Comparison of ENCODE assay signal across 31 cellular contexts in genomic region chr3:39540162-39540921, GRCh38.
A peak's percentile ranks its signal among the peaks of the same experiment; 100 is the strongest.
DNase-seq lines count a peak whose midpoint lies in the region; ATAC-seq, FAIRE-seq and TF ChIP-seq lines count a peak whose summit lies in the region.
"Had no signal": no experiment of that assay in that cellular context is flagged by ENCODE, and none has a peak within 500 bp of the region (broad histone marks: within the 10 kb centered on the region; RNA-seq: fewer than 3 reads in every experiment).

No MANE protein-coding gene starts in this region.

- H3K9ac ChIP-seq in HepG2 (ENCODE audit: insufficient read depth, low read depth, low read length) (no peak overlapping the region), K562 (ENCODE audit: insufficient read depth in 1 of 2, low read depth in 2 of 2, low read length in 2 of 2) (no peak overlapping the region)
- H3K9ac ChIP-seq: BLaER1, parathyroid adenoma had no signal

- H3K27me3 ChIP-seq in HepG2 (ENCODE audit: control insufficient read depth in 1 of 2, insufficient read depth in 2 of 2, low read length in 2 of 2): no peaks in the 10 kb centered on the region; a peak in 1 of 5 replicates
- no peaks in the 10 kb centered on the region for H3K27me3 ChIP-seq in right lobe of liver
- H3K27me3 ChIP-seq in K562 (ENCODE audit: control insufficient read depth in 2 of 2, insufficient read depth in 2 of 2, low read length in 2 of 2): no peaks in the 10 kb centered on the region
- H3K27me3 ChIP-seq in GM23338 (ENCODE audit: insufficient read depth): no peaks in the 10 kb centered on the region
- H3K27me3 ChIP-seq: BLaER1, cardiac muscle cell, spleen, upper lobe of right lung had no signal

- H3K4me1 Mint-ChIP-seq in CD14-positive monocyte: no peaks in the 10 kb centered on the region
- peaks cover 21% of the 10 kb centered on the region for H3K4me1 Mint-ChIP-seq in GM23338

- BruUV-seq in HepG2 (replicated peaks; lab: Mats Ljungman, UMichigan) (no TSS peak), K562 (replicated peaks; lab: Mats Ljungman, UMichigan) (no TSS peak)

- TF ChIP-seq POLR2A in HepG2 (IDR thresholded peaks at IDR 0.05; ENCODE audit: insufficient read depth in 1 of 2, low read depth in 2 of 2, low read length in 2 of 2) (no peak), right lobe of liver (IDR thresholded peaks at IDR 0.05) (no peak), K562 (conservative IDR thresholded peaks at IDR 0.05) (no peak)

- POLR2A ChIA-PET in HepG2 (lab: Yijun Ruan, JAX) (no interaction called here), K562 (lab: Yijun Ruan, JAX) (interaction anchor here (1.3 to 2.7 kb wide), 3 partner anchors 12 to 645 kb away, joined by 3 to 11 read pairs (median 3); no protein-coding TSS in a partner anchor)

- peaks cover 1 to 6% (median 2%) of the 10 kb centered on the region in 3 donors for H3K27me3 Mint-ChIP-seq in CD14-positive monocyte (ENCODE audit: low read depth in 3 of 3)
- no peaks in the 10 kb centered on the region for H3K27me3 Mint-ChIP-seq in GM23338 (ENCODE audit: insufficient read depth, low read depth, poor library complexity)

- no peak for TF ChIP-seq CTCF in HepG2 (CRISPR knock-in tag; IDR thresholded peaks at IDR 0.05)
- TF ChIP-seq CTCF in right lobe of liver (IDR thresholded peaks at IDR 0.05): no peak
- TF ChIP-seq CTCF in K562 (IDR thresholded peaks at IDR 0.05 in 2 of 3, conservative IDR thresholded peaks at IDR 0.05 in 1 of 3; ENCODE audit: insufficient read depth in 2 of 3, low read depth in 1 of 3, low read length in 3 of 3): no peak
- TF ChIP-seq CTCF in CD14-positive monocyte (IDR thresholded peaks at IDR 0.05): no peak
- no peak for TF ChIP-seq CTCF in GM23338 (conservative IDR thresholded peaks at IDR 0.05; ENCODE audit: low read depth in 2 of 2)

- H3K4me2 ChIP-seq in HepG2 (ENCODE audit: low read depth, low read length) (no peak overlapping the region), K562 (ENCODE audit: insufficient read depth, low read length) (no peak overlapping the region), GM23338 (no peak overlapping the region)
- H3K4me2 ChIP-seq: BLaER1 had no signal

- H3K27ac Mint-ChIP-seq in CD14-positive monocyte (no peak overlapping the region), GM23338 (no peak overlapping the region)
- H3K27ac Mint-ChIP-seq: activated naive CD4-positive, alpha-beta T cell treated with anti-CD3 and anti-CD28 coated beads for 36 hours; nephron progenitor cell had no signal

- H3K36me3 ChIP-seq in HepG2 (replicated peaks in 1 of 2; ENCODE audit: control insufficient read depth in 1 of 2, insufficient read depth in 2 of 2, low read length in 2 of 2): no peaks in the 10 kb centered on the region
- H3K36me3 ChIP-seq in right lobe of liver: no peaks in the 10 kb centered on the region
- no peaks in the 10 kb centered on the region for H3K36me3 ChIP-seq in K562 (ENCODE audit: control insufficient read depth, insufficient read depth, low read length)
- H3K36me3 ChIP-seq in GM23338 (ENCODE audit: insufficient read depth): no peaks in the 10 kb centered on the region
- H3K36me3 ChIP-seq: BLaER1, cardiac muscle cell, spleen, upper lobe of right lung had no signal

- H2AFZ ChIP-seq in HepG2 (ENCODE audit: low read length) (no peak overlapping the region), K562 (ENCODE audit: low read depth, low read length) (no peak overlapping the region), GM23338 (no peak overlapping the region)
- H2AFZ ChIP-seq: parathyroid adenoma had no signal

- H3K27ac ChIP-seq in HepG2 (ENCODE audit: extremely low read length, insufficient read depth, low read length) (no peak overlapping the region), right lobe of liver (no peak overlapping the region), K562 (ENCODE audit: extremely low read depth, low read depth, low read length) (no peak overlapping the region), GM23338 (ENCODE audit: low read depth) (no peak overlapping the region)
- H3K27ac ChIP-seq: BLaER1, cardiac muscle cell, coronary artery, parathyroid adenoma, spleen, upper lobe of right lung had no signal

- no peak for TF ChIP-seq RAD21 in HepG2 (CRISPR knock-in tag; IDR thresholded peaks at IDR 0.05)
- no peak for TF ChIP-seq RAD21 in K562 (CRISPR knock-in tag; conservative IDR thresholded peaks at IDR 0.05 in 1 of 2, IDR thresholded peaks at IDR 0.05 in 1 of 2)

- H3K9me3 ChIP-seq in HepG2 (ENCODE audit: low read length): no peaks in the 10 kb centered on the region
- H3K9me3 ChIP-seq in right lobe of liver: no peaks in the 10 kb centered on the region
- no peaks in the 10 kb centered on the region for H3K9me3 ChIP-seq in K562 (replicated peaks; ENCODE audit: control insufficient read depth, insufficient read depth, low read depth, low read length)
- H3K9me3 ChIP-seq: BLaER1, spleen, upper lobe of right lung had no signal

- H3K36me3 Mint-ChIP-seq in CD14-positive monocyte (no peaks in the 10 kb centered on the region), GM23338 (ENCODE audit: low read depth) (no peaks in the 10 kb centered on the region)

- intact Hi-C loops in HepG2 (cut with micrococcal nuclease; ENCODE audit: unreplicated experiment): loop anchor here (5.0 kb wide), 1 partner anchor 637 kb away; no protein-coding TSS in a partner anchor
- intact Hi-C loops in right lobe of liver (cut with DNase I): no loop called here
- intact Hi-C loops in K562 (cut with micrococcal nuclease): loop anchor here (5.0 to 10.0 kb wide), 3 partner anchors 187 to 774 kb away; no protein-coding TSS in a partner anchor
- intact Hi-C loops in CD14-positive monocyte (cut with micrococcal nuclease): no loop called here

- H3K4me3 Mint-ChIP-seq in CD14-positive monocyte (no peak overlapping the region), GM23338 (no peak overlapping the region)
- H3K4me3 Mint-ChIP-seq: activated naive CD4-positive, alpha-beta T cell treated with anti-CD3 and anti-CD28 coated beads for 36 hours; nephron progenitor cell had no signal

- ATAC-seq in HepG2 (no peak), right lobe of liver (no peak), HG03175 (IDR thresholded peaks at IDR 0.05; ENCODE audit: unreplicated experiment) (peak; percentile 67), K562 (no peak), GM23338 (no peak)
- ATAC-seq: Panc1, upper lobe of right lung had no signal

- in situ Hi-C loops in HepG2 (cut with HindIII; ENCODE audit: extremely low pct_ligation_motif_present, low pct_unique_long_range_greater_than_20kb): no loop called here
- in situ Hi-C loops in K562 (cut with MboI): loop anchor here (10.0 kb wide), 1 partner anchor 634 kb away; no protein-coding TSS in a partner anchor

- FAIRE-seq in HepG2 (lab: Jason Lieb, UNC) (no peak), K562 (lab: Jason Lieb, UNC) (no peak)
- FAIRE-seq: frontal cortex had no signal

- H3F3A ChIP-seq in GM23338 (replicated peaks; ENCODE audit: low read depth): no peaks in the 10 kb centered on the region

- 0% methylated on average over 1 of the region's 1 CpG for WGBS in HepG2 (ENCODE audit: low lambda C conversion rate)
- 45% methylated on average over 1 of the region's 1 CpG for WGBS in right lobe of liver (ENCODE audit: insufficient coverage, low coverage, low lambda C conversion rate, missing lambda C conversion rate)
- 0% methylated on average over 1 of the region's 1 CpG for WGBS in K562 (ENCODE audit: insufficient coverage, low coverage, missing lambda C conversion rate)

- H3K9me3 Mint-ChIP-seq in CD14-positive monocyte (no peaks in the 10 kb centered on the region), GM23338 (no peaks in the 10 kb centered on the region; the same call in 2 of the 3 replicates)
- H3K9me3 Mint-ChIP-seq: activated naive CD4-positive, alpha-beta T cell treated with anti-CD3 and anti-CD28 coated beads for 36 hours; nephron progenitor cell had no signal

- no peak for DNase-seq in HepG2 (ENCODE audit: low spot score)
- DNase-seq in right lobe of liver: no peak
- no peak for DNase-seq in K562 (ENCODE audit: extremely low read depth in 1 of 4, low spot score in 3 of 4)
- no peak for DNase-seq in CD14-positive monocyte (ENCODE audit: low spot score)
- no peak for DNase-seq in GM23338 (ENCODE audit: low spot score)
- no peak for DNase-seq in NOMO-1 (lab: John Stamatoyannopoulos, UW; ENCODE audit: unreplicated experiment in 2 of 2)
- DNase-seq in SIG-M5 treated with dmso at 0.1 percent for 504 hours (lab: John Stamatoyannopoulos, UW; ENCODE audit: unreplicated experiment): no peak
- DNase-seq: activated CD4-positive, alpha-beta T cell treated with anti-CD3 and anti-CD28 coated beads for 4 hours; activated naive CD4-positive, alpha-beta T cell treated with anti-CD3 and anti-CD28 coated beads for 36 hours; COR-L47; DMS79; effector memory CD4-positive, alpha-beta T cell; erythroblast; GDM1; NCI-H1048; NCI-H187; NCI-H2171 treated with DMSO at 0.1 percent for 48 hours; NCI-H524 treated with DMSO at 0.1 percent for 48 hours; nephron progenitor cell; NK-92 treated with Interleukin-12 subunit alpha and Interleukin-12 subunit beta, amount 100 ng/mL, for 24 hours; SHP77; spleen; substantia nigra; upper lobe of right lung had no signal

- TF ChIP-seq EP300 in HepG2 (IDR thresholded peaks at IDR 0.05; ENCODE audit: low read depth in 2 of 2, low read length in 2 of 2): no peak
- no peak for TF ChIP-seq EP300 in HepG2 (CRISPR knock-in tag; IDR thresholded peaks at IDR 0.05; ENCODE audit: borderline replicate concordance)
- no peak for TF ChIP-seq EP300 in K562 (IDR thresholded peaks at IDR 0.05; ENCODE audit: low read length)

- H3K4me1 ChIP-seq in HepG2 (ENCODE audit: insufficient read depth, low read length): no peaks in the 10 kb centered on the region
- no peaks in the 10 kb centered on the region for H3K4me1 ChIP-seq in right lobe of liver
- no peaks in the 10 kb centered on the region for H3K4me1 ChIP-seq in K562 (replicated peaks in 1 of 2; ENCODE audit: control insufficient read depth in 2 of 2, insufficient read depth in 2 of 2, low read length in 2 of 2)
- peaks cover 20% of the 10 kb centered on the region for H3K4me1 ChIP-seq in GM23338 (ENCODE audit: insufficient read depth)
- H3K4me1 ChIP-seq: BLaER1, parathyroid adenoma, upper lobe of right lung had no signal

- no peaks in the 10 kb centered on the region for H3K9me1 ChIP-seq in K562 (ENCODE audit: control insufficient read depth, insufficient read depth, low read length)

- H4K20me1 ChIP-seq in HepG2 (ENCODE audit: insufficient read depth, low read length) (no peaks in the 10 kb centered on the region), K562 (replicated peaks; ENCODE audit: control insufficient read depth, insufficient read depth, low read length) (no peaks in the 10 kb centered on the region), GM23338 (replicated peaks; ENCODE audit: insufficient read depth) (no peaks in the 10 kb centered on the region)
- H4K20me1 ChIP-seq: BLaER1 had no signal

- H3K4me3 ChIP-seq in HepG2 (replicated peaks in 1 of 3; ENCODE audit: insufficient read depth in 1 of 3, low read depth in 2 of 3, low read length in 3 of 3) (no peak overlapping the region), right lobe of liver (no peak overlapping the region), K562 (no peak overlapping the region), GM23338 (no peak overlapping the region)
- H3K4me3 ChIP-seq: BLaER1, cardiac muscle cell, coronary artery, spleen, upper lobe of right lung had no signal

- CTCF ChIA-PET in HepG2 (lab: Yijun Ruan, JAX; ENCODE audit: low intra/inter-chr PET ratio, low total read pairs) (no interaction called here), K562 (lab: Yijun Ruan, JAX; ENCODE audit: low intra/inter-chr PET ratio) (no interaction called here)

- no peaks in the 10 kb centered on the region for H3K9me2 ChIP-seq in GM23338 (ENCODE audit: insufficient read depth)

- H3K79me2 ChIP-seq in HepG2 (ENCODE audit: insufficient read depth, low read length) (no peaks in the 10 kb centered on the region), K562 (ENCODE audit: control insufficient read depth, insufficient read depth, low read length) (no peaks in the 10 kb centered on the region), GM23338 (replicated peaks; ENCODE audit: insufficient read depth) (no peaks in the 10 kb centered on the region)
- H3K79me2 ChIP-seq: parathyroid adenoma had no signal

Comparison
In these comparisons a context has a peak if more than half of its experiments do, and no peak if none do; other contexts are left out.
1. intact Hi-C loops: an anchor here in HepG2 (5.0 kb wide) and K562 (5.0 to 10.0 kb wide); none called in right lobe of liver and CD14-positive monocyte.
2. Of the 241 proteins assayed by ChIP-seq in both HepG2 and K562: peak only in HepG2: none; only in K562: MAFG; in both: MAFF and MAFK; in neither: 238.